Comparison of ENCODE assay signal across 8 cellular contexts in genomic region chr3:171459942-171460225, GRCh38. TPM values are rescaled to one million over a fixed set of nuclear protein-coding genes. Genes with fewer than 3 reads are reported as not detected.
DNase-seq lines count a peak whose midpoint lies in the region; ATAC-seq and TF ChIP-seq lines count a peak whose summit lies in the region.

No MANE protein-coding gene starts in this region.

- H3K79me2 ChIP-seq in mammary epithelial cell (ENCODE audit: insufficient read depth, low read length), result peaks cover 30% of the 10 kb centered on the region

- H3K27me3 Mint-ChIP-seq in memory B cell, result no peaks in the 10 kb centered on the region

- DNase-seq in DMS53 treated with DMSO at 0.1 percent for 48 hours (lab: John Stamatoyannopoulos, UW; ENCODE audit: unreplicated experiment) (peak; percentile 34), mammary epithelial cell (no peak), memory B cell (ENCODE audit: low spot score in 2 of 2) (no peak), vagina (ENCODE audit: extremely low spot score in 2 of 2) (no peak), KG1 (lab: John Stamatoyannopoulos, UW) (no peak)
- DNase-seq in Jurkat, Clone E6-1 (ENCODE audit: low read depth, low spot score), result no peak

- dilution Hi-C loops in mammary epithelial cell (cut with HindIII; ENCODE audit: low sequenced_read_pairs), result no loop called here

- H3K4me2 ChIP-seq in mammary epithelial cell (ENCODE audit: insufficient read depth, low read depth, low read length), result peak overlapping the region; percentile 91

- CTCF ChIA-PET in mammary epithelial cell (lab: Charles Lee; ENCODE audit: low non-redundant PET), result interaction anchor here (0.6 to 0.7 kb wide), 3 partner anchors 8 to 258 kb away, joined by 6 to 17 read pairs (median 13); no protein-coding TSS in a partner anchor

- H3K4me1 ChIP-seq in mammary epithelial cell (ENCODE audit: insufficient read depth, low read length) (peaks cover 10% of the 10 kb centered on the region), vagina (peaks cover 30% of the 10 kb centered on the region)

- no peak for TF ChIP-seq CTCF in mammary epithelial cell (conservative IDR thresholded peaks at IDR 0.05 in 1 of 2, IDR thresholded peaks at IDR 0.05 in 1 of 2; ENCODE audit: extremely low read depth in 1 of 2, insufficient read depth in 1 of 2, low read depth in 1 of 2, low read length in 2 of 2)
- no peak for TF ChIP-seq CTCF in vagina (IDR thresholded peaks at IDR 0.05)

- peak overlapping the region; percentile 43 for H3K27ac Mint-ChIP-seq in memory B cell

- BruUV-seq in mammary epithelial cell (replicated peaks; lab: Mats Ljungman, UMichigan), result no TSS peak

- H3K9ac ChIP-seq in mammary epithelial cell (ENCODE audit: insufficient read depth, low read length), result peak overlapping the region; percentile 62

- H3K36me3 Mint-ChIP-seq in memory B cell, result no peaks in the 10 kb centered on the region

- ATAC-seq in memory B cell (ENCODE audit: low read depth) (no peak), HG03095 (IDR thresholded peaks at IDR 0.05; ENCODE audit: unreplicated experiment) (no peak), HG03196 (IDR thresholded peaks at IDR 0.05; ENCODE audit: unreplicated experiment) (no peak)

- no peak overlapping the region for H3K27ac ChIP-seq in mammary epithelial cell (ENCODE audit: insufficient read depth, low read depth, low read length)
- peak overlapping the region; percentile 66 for H3K27ac ChIP-seq in vagina

- in situ Hi-C loops in mammary epithelial cell (cut with MboI; ENCODE audit: low sequenced_read_pairs in 2 of 2), result loop anchor here in 1 of 2 donors (10.0 kb wide), 1 partner anchor 275 kb away; no protein-coding TSS in a partner anchor

- H3K9me3 ChIP-seq in mammary epithelial cell (replicated peaks; ENCODE audit: insufficient read depth, low read length) (no peaks in the 10 kb centered on the region), vagina (no peaks in the 10 kb centered on the region)

- WGBS in mammary epithelial cell (ENCODE audit: low coverage, missing lambda C conversion rate), result 0% methylated on average over 6 of the region's 20 CpGs

- intact Hi-C loops in mammary epithelial cell (cut with micrococcal nuclease), result loop anchor here (1.0 to 5.0 kb wide), 6 partner anchors 97 to 503 kb away; no protein-coding TSS in a partner anchor
- intact Hi-C loops in vagina (cut with DNase I), result loop anchor here (10.0 kb wide), 1 partner anchor 275 kb away; no protein-coding TSS in a partner anchor

- H3K4me1 Mint-ChIP-seq in memory B cell, result peaks cover 24% of the 10 kb centered on the region

- H3K9me3 Mint-ChIP-seq in memory B cell, result peaks cover 1% of the 10 kb centered on the region

- H3K36me3 ChIP-seq in mammary epithelial cell (ENCODE audit: insufficient read depth, low read length) (no peaks in the 10 kb centered on the region), vagina (no peaks in the 10 kb centered on the region)

- H3K4me3 ChIP-seq in Jurkat, Clone E6-1 (ENCODE audit: low read length), result peak overlapping the region; percentile 66
- peak overlapping the region; percentile 82 to 87 (median 86) for H3K4me3 ChIP-seq in mammary epithelial cell (replicated peaks in 1 of 3; ENCODE audit: insufficient read depth in 1 of 3, low read depth in 2 of 3, low read length in 3 of 3)
- peak overlapping the region; percentile 66 to 81 for H3K4me3 ChIP-seq in vagina

- no peaks in the 10 kb centered on the region for H3K27me3 ChIP-seq in mammary epithelial cell (ENCODE audit: insufficient read depth, low read length)
- H3K27me3 ChIP-seq in vagina, result no peaks in the 10 kb centered on the region

- H3K4me3 Mint-ChIP-seq in memory B cell, result peak overlapping the region; percentile 95

- no peaks in the 10 kb centered on the region for H4K20me1 ChIP-seq in mammary epithelial cell (ENCODE audit: insufficient read depth, low read length)

- TF ChIP-seq POLR2A in vagina (IDR thresholded peaks at IDR 0.05), result no peak

- peak overlapping the region; percentile 97 for H2AFZ ChIP-seq in mammary epithelial cell (ENCODE audit: low read depth, low read length)

RNA-seq across cellular contexts. Expression of gene TNIK, which starts 0.3 kb away (rescaled TPM):
- 9.5 TPM for polyA plus RNA-seq in Jurkat, Clone E6-1 (2012; ENCODE audit: insufficient read depth, insufficient read length)
- total RNA-seq in mammary epithelial cell (1 to 10 TPM; 7.5 to 9.7 TPM), vagina (5.9 TPM)
- polyA plus RNA-seq in mammary epithelial cell, result 3.5 TPM
- 76.6 TPM for polyA minus RNA-seq in mammary epithelial cell
